ENCODE assay signal across 19 cellular contexts in the genomic region with DNA sequence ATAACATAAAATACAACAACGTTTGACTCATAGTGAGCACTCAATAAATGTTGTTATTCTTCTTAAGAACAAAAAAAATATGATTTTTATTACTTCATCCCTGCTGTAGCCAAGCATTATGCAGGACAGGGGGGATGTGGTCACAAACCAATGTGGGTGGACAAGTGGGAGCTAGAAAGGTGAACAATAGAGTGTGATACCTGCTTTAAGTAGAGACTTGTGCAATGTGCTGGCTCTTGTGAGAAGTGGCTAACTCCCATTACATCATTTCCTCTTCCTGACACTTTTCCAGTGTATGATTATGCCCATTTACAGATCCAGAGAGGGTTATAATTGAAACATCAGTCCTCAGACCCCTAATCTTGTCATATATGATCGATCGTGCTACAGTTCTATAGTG.
"Had no signal": no experiment of that assay in that cellular context is flagged by ENCODE, and none has a peak within 500 bp of the region (broad histone marks: within the 10 kb centered on the region; RNA-seq: fewer than 3 reads in every experiment).

No MANE protein-coding gene starts in this region.

- H3K9me3 ChIP-seq: esophagus squamous epithelium, lower lobe of right lung, psoas muscle, right lobe of liver, suprapubic skin had no signal

- H3K4me1 Mint-ChIP-seq: activated CD8-positive, alpha-beta memory T cell treated with anti-CD3 and anti-CD28 coated beads, Interleukin-2, amount 10 ng/mL, durations not matched to agents 7 days and 5 days; neural crest cell had no signal

- ATAC-seq: activated CD8-positive, alpha-beta memory T cell treated with anti-CD3 and anti-CD28 coated beads, Interleukin-2, amount 10 ng/mL, durations not matched to agents 7 days and 5 days; left cardiac atrium; psoas muscle; right lobe of liver had no signal

- H3K9me3 Mint-ChIP-seq: activated naive CD4-positive, alpha-beta T cell treated with anti-CD3 and anti-CD28 coated beads, Interleukin-2, amount 10 ng/mL, durations not matched to agents 7 days and 5 days; activated T-helper 2 cell treated with anti-CD3 and anti-CD28 coated beads, Interferon-gamma antibody, Interleukin-2, Interleukin-4, amounts not matched to agents 10 μg/mL and 5 μg/mL and 100 μg/mL, durations not matched to agents 14 hours and 24 hours and 36 hours; neural crest cell; stimulated activated naive CD8-positive, alpha-beta T cell treated with anti-CD3 and anti-CD28 coated beads, Interleukin-15, Interleukin-2, amounts not matched to agents 100 ng/mL and 50 ng/mL, for 24 hours had no signal

- H3K36me3 ChIP-seq: esophagus squamous epithelium, lower lobe of right lung, right lobe of liver, suprapubic skin had no signal

- H3K27ac Mint-ChIP-seq: activated CD8-positive, alpha-beta memory T cell treated with anti-CD3 and anti-CD28 coated beads, Interleukin-2, amount 10 ng/mL, durations not matched to agents 7 days and 5 days; activated naive CD4-positive, alpha-beta T cell treated with anti-CD3 and anti-CD28 coated beads, Interleukin-2, amount 10 ng/mL, durations not matched to agents 7 days and 5 days; activated T-helper 2 cell treated with anti-CD3 and anti-CD28 coated beads, Interferon-gamma antibody, Interleukin-2, Interleukin-4, amounts not matched to agents 10 μg/mL and 5 μg/mL and 100 μg/mL, durations not matched to agents 14 hours and 24 hours and 36 hours; stimulated activated naive CD8-positive, alpha-beta T cell treated with anti-CD3 and anti-CD28 coated beads, Interleukin-15, Interleukin-2, amounts not matched to agents 100 ng/mL and 50 ng/mL, for 24 hours had no signal

- H3K4me3 ChIP-seq: esophagus squamous epithelium, lower lobe of right lung, psoas muscle, right lobe of liver, smooth muscle cell, suprapubic skin had no signal

- H3K4me1 ChIP-seq: esophagus squamous epithelium, right lobe of liver, suprapubic skin had no signal

- H3K36me3 Mint-ChIP-seq: activated CD8-positive, alpha-beta memory T cell treated with anti-CD3 and anti-CD28 coated beads, Interleukin-2, amount 10 ng/mL, durations not matched to agents 7 days and 5 days; activated naive CD4-positive, alpha-beta T cell treated with anti-CD3 and anti-CD28 coated beads, Interleukin-2, amount 10 ng/mL, durations not matched to agents 7 days and 5 days had no signal

- H3K27me3 ChIP-seq: esophagus squamous epithelium, right lobe of liver, suprapubic skin had no signal

- DNase-seq: activated CD4-positive, alpha-beta T cell treated with anti-CD3 and anti-CD28 coated beads for 1 hour; activated CD4-positive, alpha-beta T cell treated with anti-CD3 and anti-CD28 coated beads, Interleukin-2, amount 50 U/mL, for 4 hours; activated CD8-positive, alpha-beta memory T cell treated with anti-CD3 and anti-CD28 coated beads, Interleukin-2, amount 10 ng/mL, durations not matched to agents 7 days and 5 days; activated naive CD4-positive, alpha-beta T cell treated with anti-CD3 and anti-CD28 coated beads, Interleukin-2, amount 10 ng/mL, durations not matched to agents 7 days and 5 days; activated T-cell treated with anti-CD3 and anti-CD28 coated beads, Interleukin-2, amount 50 U/mL, for 1 hour; esophagus squamous epithelium; head of caudate nucleus; left cardiac atrium; lower lobe of right lung; midbrain; psoas muscle; right lobe of liver; T-helper 9 cell; trophoblast cell had no signal

- H3K4me3 Mint-ChIP-seq: activated CD8-positive, alpha-beta memory T cell treated with anti-CD3 and anti-CD28 coated beads, Interleukin-2, amount 10 ng/mL, durations not matched to agents 7 days and 5 days; activated naive CD4-positive, alpha-beta T cell treated with anti-CD3 and anti-CD28 coated beads, Interleukin-2, amount 10 ng/mL, durations not matched to agents 7 days and 5 days; neural crest cell; stimulated activated naive CD8-positive, alpha-beta T cell treated with anti-CD3 and anti-CD28 coated beads, Interleukin-15, Interleukin-2, amounts not matched to agents 100 ng/mL and 50 ng/mL, for 24 hours had no signal

- H3K27me3 Mint-ChIP-seq: activated CD8-positive, alpha-beta memory T cell treated with anti-CD3 and anti-CD28 coated beads, Interleukin-2, amount 10 ng/mL, durations not matched to agents 7 days and 5 days; activated naive CD4-positive, alpha-beta T cell treated with anti-CD3 and anti-CD28 coated beads, Interleukin-2, amount 10 ng/mL, durations not matched to agents 7 days and 5 days; stimulated activated naive CD8-positive, alpha-beta T cell treated with anti-CD3 and anti-CD28 coated beads, Interleukin-15, Interleukin-2, amounts not matched to agents 100 ng/mL and 50 ng/mL, for 24 hours had no signal

- H3K27ac ChIP-seq: esophagus squamous epithelium, lower lobe of right lung, psoas muscle, right lobe of liver, suprapubic skin had no signal
